Comparison of ENCODE assay signal across 19 cellular contexts in the genomic region with DNA sequence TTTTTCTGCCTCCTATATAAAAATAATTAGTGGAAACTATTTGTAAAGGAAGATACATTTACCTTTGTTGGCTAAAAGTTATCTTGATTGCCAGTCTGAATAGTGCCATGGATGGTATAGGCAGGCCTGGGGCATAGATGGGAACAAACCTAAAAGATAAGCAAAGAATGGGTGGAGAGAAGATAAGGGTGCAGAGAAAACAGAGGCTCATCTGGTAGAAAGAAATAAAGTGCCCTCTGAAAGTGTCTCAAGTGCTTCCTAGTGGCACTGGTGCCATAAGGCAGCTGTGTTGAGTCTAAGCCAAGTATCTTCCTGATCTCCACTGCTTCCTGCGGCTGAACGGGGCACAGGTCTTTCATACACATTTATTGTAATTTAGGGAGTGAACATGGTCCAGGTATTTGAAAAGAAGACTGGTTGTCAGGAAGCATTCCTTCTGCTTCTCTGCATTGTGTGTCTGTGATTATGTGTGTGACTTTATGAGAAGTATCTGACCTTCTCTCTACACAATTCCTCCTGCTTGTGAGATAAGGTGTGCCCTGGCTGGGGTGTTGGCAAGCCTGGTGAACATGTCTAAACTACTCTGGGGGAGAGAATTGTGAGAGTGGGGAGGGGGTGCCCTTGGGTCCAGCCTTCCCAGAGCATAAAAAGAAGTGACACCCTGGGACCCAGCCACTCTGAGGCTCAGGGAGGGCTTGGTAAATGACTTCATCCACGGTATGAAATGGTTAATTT.
DNase-seq lines count a peak whose midpoint lies in the region; ATAC-seq and TF ChIP-seq lines count a peak whose summit lies in the region.
"Had no signal": no experiment of that assay in that cellular context is flagged by ENCODE, and none has a peak within 500 bp of the region (broad histone marks: within the 10 kb centered on the region; RNA-seq: fewer than 3 reads in every experiment).

No MANE protein-coding gene starts in this region.

- no peaks in the 10 kb centered on the region for H3K36me3 ChIP-seq in cardiac muscle cell
- H3K36me3 ChIP-seq: MG63 had no signal

- intact Hi-C loops in right cardiac atrium (cut with DNase I), result no loop called here
- intact Hi-C loops in left ventricle myocardium superior (cut with micrococcal nuclease), result no loop called here

- no peak overlapping the region for H3K4me3 ChIP-seq in cardiac muscle cell
- H3K4me3 ChIP-seq in right cardiac atrium (ENCODE audit: low read length), result no peak overlapping the region
- H3K4me3 ChIP-seq: MG63 had no signal

- no peak for TF ChIP-seq CTCF in cardiac muscle cell (IDR thresholded peaks at IDR 0.05; ENCODE audit: low read depth, low read length)

- 59% methylated on average over 3 of the region's 3 CpGs for WGBS in right cardiac atrium

- ATAC-seq in right cardiac atrium (no peak), left ventricle myocardium superior (peak; percentile 63), HG03565 (IDR thresholded peaks at IDR 0.05; ENCODE audit: unreplicated experiment) (no peak)

- H3K27ac ChIP-seq in cardiac muscle cell (peak overlapping the region; percentile 26), right cardiac atrium (ENCODE audit: low read length) (no peak overlapping the region)
- H3K27ac ChIP-seq: 22Rv1 had no signal

- peak; percentile 29 for DNase-seq in DMS 273 (lab: John Stamatoyannopoulos, UW; ENCODE audit: unreplicated experiment)
- no peak for DNase-seq in DMS 273 treated with DMSO at 0.1 percent for 48 hours (lab: John Stamatoyannopoulos, UW)
- DNase-seq in cardiac muscle cell (ENCODE audit: low read depth in 1 of 2, low spot score in 1 of 2), result no peak
- DNase-seq in right cardiac atrium, result no peak
- peak; percentile 79 to 87 for DNase-seq in NCI-H524 (lab: John Stamatoyannopoulos, UW)
- peak; percentile 30 for DNase-seq in left ventricle myocardium superior
- DNase-seq in AG20443 (ENCODE audit: low spot score), result no peak
- DNase-seq: Calu3; CD4-positive, alpha-beta memory T cell; DND-41; H7; IMR-90; Karpas-422; MG63; NCI-H146; NCI-H510A; NK-92 treated with Interleukin-12 subunit alpha and Interleukin-12 subunit beta, amount 100 ng/mL, for 24 hours had no signal

- H3K27me3 ChIP-seq in cardiac muscle cell (no peaks in the 10 kb centered on the region), right cardiac atrium (ENCODE audit: control insufficient read depth, insufficient read depth) (no peaks in the 10 kb centered on the region)
- H3K27me3 ChIP-seq: MG63 had no signal

- H3K4me1 ChIP-seq in cardiac muscle cell (ENCODE audit: low read depth) (peaks cover 29% of the 10 kb centered on the region), right cardiac atrium (ENCODE audit: control insufficient read depth, insufficient read depth, low read length) (no peaks in the 10 kb centered on the region)

- no peaks in the 10 kb centered on the region for H3K9me3 ChIP-seq in cardiac muscle cell (ENCODE audit: low read depth)
- no peaks in the 10 kb centered on the region for H3K9me3 ChIP-seq in right cardiac atrium (ENCODE audit: control insufficient read depth, low read length)
- H3K9me3 ChIP-seq: MG63 had no signal

Comparison
In these comparisons a context has a peak if more than half of its experiments do, and no peak if none do; other contexts are left out.
1. DNase-seq: peak in DMS 273 (single experiment), NCI-H524 (2 of 2) and left ventricle myocardium superior (single experiment); none in DMS 273 treated with DMSO at 0.1 percent for 48 hours (single experiment), cardiac muscle cell (0 of 2), right cardiac atrium (0 of 3) and AG20443 (single experiment).